8 cellular contexts compared by ENCODE assay signal in the genomic region with DNA sequence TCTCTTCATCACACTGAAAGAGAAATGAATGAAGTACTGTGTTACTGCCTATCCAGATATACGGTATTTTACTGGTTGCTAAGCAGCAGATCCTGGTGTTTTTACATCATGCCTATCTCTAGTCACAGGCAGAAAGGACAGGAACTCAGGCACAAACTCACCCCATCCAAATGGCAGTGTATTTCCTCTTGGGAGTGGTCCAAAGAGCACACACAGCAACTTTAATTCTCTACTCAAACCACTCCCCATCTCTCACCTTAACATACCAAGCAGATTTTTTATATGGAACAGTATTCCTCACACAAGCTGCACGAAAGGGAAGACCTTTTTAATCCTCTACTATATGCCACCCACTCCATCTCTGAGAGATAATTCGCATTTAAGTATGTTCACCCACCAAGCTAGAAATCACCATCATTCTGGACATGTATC. TPM values are rescaled to one million over a fixed set of nuclear protein-coding genes. Genes with fewer than 3 reads are reported as not detected.
DNase-seq lines count a peak whose midpoint lies in the region; ATAC-seq, FAIRE-seq and TF ChIP-seq lines count a peak whose summit lies in the region.

No MANE protein-coding gene starts in this region.

- H3K36me3 Mint-ChIP-seq in H9 (ENCODE audit: insufficient read depth in 1 of 3, low read depth in 3 of 3) = peaks cover 7 to 16% (median 15%) of the 10 kb centered on the region in 3 experiments; a peak in 6 of 7 replicates
- H3K36me3 Mint-ChIP-seq in activated CD8-positive, alpha-beta T cell treated with anti-CD3 and anti-CD28 coated beads, Interleukin-2, amount 10 ng/mL, durations not matched to agents 7 days and 5 days (ENCODE audit: low read depth) = peaks cover 13% of the 10 kb centered on the region

- no peak overlapping the region for H3K4me2 ChIP-seq in H9 (ENCODE audit: insufficient read depth, insufficient read length, low read length)

- no peaks in the 10 kb centered on the region for H3K27me3 Mint-ChIP-seq in H9 (ENCODE audit: low read depth)
- no peaks in the 10 kb centered on the region for H3K27me3 Mint-ChIP-seq in activated CD8-positive, alpha-beta T cell treated with anti-CD3 and anti-CD28 coated beads, Interleukin-2, amount 10 ng/mL, durations not matched to agents 7 days and 5 days (ENCODE audit: low read depth)

- peak; percentile 27 to 93 (median 90) for ATAC-seq in heart right ventricle
- ATAC-seq in gastrocnemius medialis = peak in 1 of 2 donors; percentile 40
- ATAC-seq in HG03025 (IDR thresholded peaks at IDR 0.05; ENCODE audit: low FRiP score, unreplicated experiment) = no peak
- no peak for ATAC-seq in activated CD8-positive, alpha-beta T cell treated with anti-CD3 and anti-CD28 coated beads, Interleukin-2, amount 10 ng/mL, durations not matched to agents 7 days and 5 days

- peaks cover 3 to 8% of the 10 kb centered on the region in 2 experiments; a peak in 2 of 4 replicates for H3K4me1 Mint-ChIP-seq in H9
- no peaks in the 10 kb centered on the region for H3K4me1 Mint-ChIP-seq in activated CD8-positive, alpha-beta T cell treated with anti-CD3 and anti-CD28 coated beads, Interleukin-2, amount 10 ng/mL, durations not matched to agents 7 days and 5 days (ENCODE audit: low read depth)

- no peak overlapping the region for H2BK15ac ChIP-seq in H9 (ENCODE audit: low read depth, low read length)

- TF ChIP-seq EP300 in ovary (IDR thresholded peaks at IDR 0.05) = no peak

- no peak overlapping the region for H4K8ac ChIP-seq in H9 (replicated peaks; ENCODE audit: insufficient read length, low read depth, low read length)

- in situ Hi-C loops in gastrocnemius medialis (cut with MboI; ENCODE audit: low sequenced_read_pairs in 4 of 4) = no loop called here

- no peak overlapping the region for H3T11ph ChIP-seq in H9 (ENCODE audit: low read length)

- no peak overlapping the region for H2BK20ac ChIP-seq in H9 (ENCODE audit: low read depth, low read length, poor library complexity, severe bottlenecking)

- DNase-seq in H9 (no peak), adipocyte (ENCODE audit: low read depth) (peak; percentile 69), heart right ventricle (peak in 1 of 2 donors; percentile 46), gastrocnemius medialis (no peak), ovary (no peak), GM12892 (ENCODE audit: insufficient read length) (no peak)
- no peak for DNase-seq in activated CD8-positive, alpha-beta T cell treated with anti-CD3 and anti-CD28 coated beads, Interleukin-2, amount 10 ng/mL, durations not matched to agents 7 days and 5 days

- H3K4me3 Mint-ChIP-seq in H9 = no peak overlapping the region
- H3K4me3 Mint-ChIP-seq in activated CD8-positive, alpha-beta T cell treated with anti-CD3 and anti-CD28 coated beads, Interleukin-2, amount 10 ng/mL, durations not matched to agents 7 days and 5 days = no peak overlapping the region

- H3K27ac ChIP-seq in H9 (ENCODE audit: insufficient read length, low read depth, low read length) (no peak overlapping the region), heart right ventricle (peak overlapping the region; percentile 30 to 78 (median 70)), gastrocnemius medialis (peak overlapping the region; percentile 27 to 69 (median 52)), ovary (no peak overlapping the region)

- H3K4me1 ChIP-seq in H9 (ENCODE audit: insufficient read depth, low read length) = no peaks in the 10 kb centered on the region
- H3K4me1 ChIP-seq in adipocyte (ENCODE audit: control insufficient read depth, insufficient read depth, low read length) = peaks cover 27% of the 10 kb centered on the region
- peaks cover 11 to 41% (median 34%) of the 10 kb centered on the region in 9 donors for H3K4me1 ChIP-seq in heart right ventricle
- peaks cover 27 to 30% of the 10 kb centered on the region in 2 donors for H3K4me1 ChIP-seq in gastrocnemius medialis
- peaks cover 1% of the 10 kb centered on the region for H3K4me1 ChIP-seq in ovary (ENCODE audit: insufficient read depth)

- H3K27me3 ChIP-seq in H9 (ENCODE audit: insufficient read depth, low read length) (no peaks in the 10 kb centered on the region), adipocyte (replicated peaks; ENCODE audit: control insufficient read depth, insufficient read depth, low read length) (no peaks in the 10 kb centered on the region), heart right ventricle (no peaks in the 10 kb centered on the region), gastrocnemius medialis (no peaks in the 10 kb centered on the region), ovary (no peaks in the 10 kb centered on the region)

- intact Hi-C loops in heart right ventricle (cut with DNase I) (no loop called here), gastrocnemius medialis (cut with DNase I; ENCODE audit: low total_unique reads) (no loop called here), ovary (cut with DNase I) (no loop called here)

- no peak overlapping the region for H2AFZ ChIP-seq in H9 (ENCODE audit: low read length)

- H3K9me3 ChIP-seq in H9 (ENCODE audit: control insufficient read depth, low read depth, low read length) (no peaks in the 10 kb centered on the region), adipocyte (ENCODE audit: control insufficient read depth, low read length) (no peaks in the 10 kb centered on the region), heart right ventricle (no peaks in the 10 kb centered on the region), gastrocnemius medialis (no peaks in the 10 kb centered on the region), ovary (no peaks in the 10 kb centered on the region)

- H3K4me3 ChIP-seq in adipocyte (ENCODE audit: low read length) (peak overlapping the region; percentile 53), heart right ventricle (no peak overlapping the region), gastrocnemius medialis (no peak overlapping the region), ovary (no peak overlapping the region)

- peaks cover 3% of the 10 kb centered on the region for H3K79me1 ChIP-seq in H9 (ENCODE audit: insufficient read depth, low read depth, low read length, poor library complexity, severe bottlenecking)

- no peak for FAIRE-seq in GM12892 (lab: Jason Lieb, UNC)

- no peak for TF ChIP-seq POLR2A in gastrocnemius medialis (IDR thresholded peaks at IDR 0.05)
- no peak for TF ChIP-seq POLR2A in ovary (IDR thresholded peaks at IDR 0.05)
- TF ChIP-seq POLR2A in GM12892 (IDR thresholded peaks at IDR 0.05; ENCODE audit: low read depth, low read length) = no peak

- peaks cover 2% of the 10 kb centered on the region; the same call in 1 of the 2 replicates for H3K79me2 ChIP-seq in H9 (ENCODE audit: insufficient read depth, low read length)

- no peak overlapping the region for H3K56ac ChIP-seq in H9 (ENCODE audit: insufficient read length, low read depth, low read length)

- H3K9ac ChIP-seq in H9 (ENCODE audit: extremely low read depth, insufficient read length, low read length) = no peak overlapping the region
- H3K9ac ChIP-seq in adipocyte (ENCODE audit: low read length) = peak overlapping the region; percentile 85

- peak overlapping the region in 2 of 3 experiments; percentile 4 to 55; a peak in 3 of 7 replicates for H3K27ac Mint-ChIP-seq in H9
- H3K27ac Mint-ChIP-seq in activated CD8-positive, alpha-beta T cell treated with anti-CD3 and anti-CD28 coated beads, Interleukin-2, amount 10 ng/mL, durations not matched to agents 7 days and 5 days = no peak overlapping the region

- H4K91ac ChIP-seq in H9 (ENCODE audit: insufficient read length, low read depth, low read length) = no peak overlapping the region

- POLR2A ChIA-PET in activated CD8-positive, alpha-beta T cell treated with anti-CD3 and anti-CD28 coated beads, Interleukin-2, amount 10 ng/mL, durations not matched to agents 7 days and 5 days (lab: Charles Lee) = no interaction called here

- no peak overlapping the region for H2BK120ac ChIP-seq in H9 (ENCODE audit: low read depth, low read length, poor library complexity, severe bottlenecking)

- H2BK12ac ChIP-seq in H9 (ENCODE audit: insufficient read length, low read depth, low read length) = no peak overlapping the region

- TF ChIP-seq CTCF in H9 (conservative IDR thresholded peaks at IDR 0.05) (no peak), heart right ventricle (IDR thresholded peaks at IDR 0.05) (no peak), gastrocnemius medialis (IDR thresholded peaks at IDR 0.05 in 4 of 5, conservative IDR thresholded peaks at IDR 0.05 in 1 of 5) (no peak), ovary (IDR thresholded peaks at IDR 0.05) (no peak)

- CTCF ChIA-PET in activated CD8-positive, alpha-beta T cell treated with anti-CD3 and anti-CD28 coated beads, Interleukin-2, amount 10 ng/mL, durations not matched to agents 7 days and 5 days (lab: Charles Lee) = interaction anchor here (1.7 kb wide), 1 partner anchor 14 kb away, joined by 4 read pairs; no protein-coding TSS in a partner anchor

- no peak overlapping the region for H2BK5ac ChIP-seq in H9 (ENCODE audit: insufficient read length, low read length)

- no peaks in the 10 kb centered on the region for H3K9me3 Mint-ChIP-seq in H9
- no peaks in the 10 kb centered on the region for H3K9me3 Mint-ChIP-seq in activated CD8-positive, alpha-beta T cell treated with anti-CD3 and anti-CD28 coated beads, Interleukin-2, amount 10 ng/mL, durations not matched to agents 7 days and 5 days (ENCODE audit: insufficient read depth)

- no peak overlapping the region for H4K5ac ChIP-seq in H9 (ENCODE audit: insufficient read length, low read depth, low read length)

- no peak overlapping the region for H2AK5ac ChIP-seq in H9 (ENCODE audit: insufficient read length, low read length)

- no peaks in the 10 kb centered on the region for H3K23me2 ChIP-seq in H9 (ENCODE audit: insufficient read length, low read depth, low read length, poor library complexity, severe bottlenecking)

- no peak overlapping the region for H3K23ac ChIP-seq in H9 (ENCODE audit: insufficient read length, low read depth, low read length)

- H3K14ac ChIP-seq in H9 (ENCODE audit: insufficient read depth, low read length) = no peak overlapping the region

- H3K36me3 ChIP-seq in adipocyte (ENCODE audit: control insufficient read depth, insufficient read depth, low read length, severe bottlenecking) (peaks cover 31% of the 10 kb centered on the region), heart right ventricle (peaks cover 0 to 51% (median 5%) of the 10 kb centered on the region in 9 donors), gastrocnemius medialis (peaks cover 0 to 3% of the 10 kb centered on the region in 2 donors), ovary (no peaks in the 10 kb centered on the region)

- WGBS in H9 (ENCODE audit: extremely low coverage, insufficient read length, low lambda C conversion rate) = no CpG with 5 or more reads among the region's 3 CpGs
- 20 to 34% methylated on average over 3 of the region's 3 CpGs for WGBS in heart right ventricle, 2 donors
- 56 to 61% (median 56%) methylated on average over 3 of the region's 3 CpGs for WGBS in ovary, 3 donors

- H4K20me1 ChIP-seq in H9 (ENCODE audit: control insufficient read depth, insufficient read depth, insufficient read length) = no peaks in the 10 kb centered on the region

- no peak overlapping the region for H3K4ac ChIP-seq in H9 (ENCODE audit: low read depth, low read length)

- no peak overlapping the region for H3K18ac ChIP-seq in H9 (ENCODE audit: insufficient read length, low read depth, low read length)

RNA-seq across cellular contexts. Expression of gene EIF4G3, which starts 27.3 kb away (rescaled TPM):
- total RNA-seq in H9 (2021) = 65.5 and 72.0 TPM in 2 replicates
- total RNA-seq in heart right ventricle = 10 to 100 TPM; 30.9 to 50.2 (median 37.2) TPM
- polyA plus RNA-seq in heart right ventricle = 10 to 100 TPM; 13.3 to 22.5 TPM
- 10 to 100 TPM; 42.1 to 63.2 (median 43.5) TPM for total RNA-seq in gastrocnemius medialis
- total RNA-seq in ovary = 10 to 100 TPM; 25.8 to 62.4 (median 39.4) TPM
- polyA plus RNA-seq in ovary = 10 to 100 TPM; 13.9 to 57.5 TPM
- total RNA-seq in activated CD8-positive, alpha-beta T cell treated with anti-CD3 and anti-CD28 coated beads, Interleukin-2, amount 10 ng/mL, durations not matched to agents 7 days and 5 days = 10 to 100 TPM; 37.9 to 41.2 TPM
- 34.4 TPM for polyA plus RNA-seq in GM12892 (2012; ENCODE audit: missing spikeins)

Comparison
In these comparisons a context has a peak if more than half of its experiments do, and no peak if none do; other contexts are left out.
1. H3K27ac ChIP-seq: peak in heart right ventricle (10 of 10) and gastrocnemius medialis (4 of 4); none in H9 (single experiment) and ovary (0 of 2).
2. ATAC-seq: peak in heart right ventricle (8 of 8); none in HG03025 (single experiment) and activated CD8-positive, alpha-beta T cell treated with anti-CD3 and anti-CD28 coated beads, Interleukin-2, amount 10 ng/mL, durations not matched to agents 7 days and 5 days (single experiment).